ENCODE assay signal across 12 cellular contexts in genomic region chr20:20231528-20232298, GRCh38.
"Had no signal": no experiment of that assay in that cellular context is flagged by ENCODE, and none has a peak within 500 bp of the region (broad histone marks: within the 10 kb centered on the region; RNA-seq: fewer than 3 reads in every experiment).

No MANE protein-coding gene starts in this region.

- ATAC-seq: activated CD4-positive, CD25-positive, alpha-beta regulatory T cell treated with anti-CD3 and anti-CD28 coated beads, Interleukin-2, amount 50 U/mL, for 24 hours had no signal

- H3K36me3 ChIP-seq: adrenal gland, colonic mucosa, prostate gland, sigmoid colon, tibial artery, uterus had no signal

- H3K27ac ChIP-seq: colonic mucosa, prostate gland, sigmoid colon, uterus had no signal

- H3K4me3 ChIP-seq: adrenal gland, colonic mucosa, prostate gland, sigmoid colon, tibial artery, uterus had no signal

- H3K4me1 ChIP-seq: adrenal gland, colonic mucosa, prostate gland, sigmoid colon, uterus had no signal

- H3K9me3 ChIP-seq: adrenal gland, colonic mucosa, prostate gland, tibial artery, uterus had no signal

- DNase-seq: activated CD4-positive, alpha-beta T cell treated with anti-CD3 and anti-CD28 coated beads, Interleukin-2, amount 50 U/mL, for 1 hour; activated naive CD4-positive, alpha-beta T cell treated with anti-CD3 and anti-CD28 coated beads, Interleukin-2, amount 50 U/mL, for 16 hours; adrenal gland; central memory CD4-positive, alpha-beta T cell; colonic mucosa; occipital lobe; sigmoid colon; stimulated activated CD4-positive, alpha-beta T cell treated with anti-CD3 and anti-CD28 coated beads, Interleukin-1b, Interleukin-23, amount 100 ng/mL, for 48 hours; tibial artery; uterus had no signal

- H3K27me3 ChIP-seq: adrenal gland, colonic mucosa, sigmoid colon, tibial artery, uterus had no signal
